ENCODE assay signal across 20 cellular contexts in genomic region chr22:33518405-33518804, GRCh38.
"Had no signal": no experiment of that assay in that cellular context is flagged by ENCODE, and none has a peak within 500 bp of the region (broad histone marks: within the 10 kb centered on the region; RNA-seq: fewer than 3 reads in every experiment).

No MANE protein-coding gene starts in this region.

- H3K27ac ChIP-seq: SJSA1, SK-N-MC had no signal

- FAIRE-seq: HepG2, RCC 7860 had no signal

- H3K9me3 ChIP-seq: MG63 had no signal

- H3K4me3 ChIP-seq: MG63, SJSA1, SK-N-MC had no signal

- H3K27me3 ChIP-seq: MG63, SJSA1 had no signal

- H3K36me3 ChIP-seq: MG63, SJSA1 had no signal

- DNase-seq: Karpas-422, KG1, NCI-H1092, NCI-H1105 treated with DMSO at 0.1 percent for 48 hours, NCI-H1417 treated with DMSO at 0.1 percent for 48 hours, NCI-H1694 treated with DMSO at 0.1 percent for 48 hours, NCI-H1930, NCI-H2081, NCI-H2107, NCI-H524 treated with DMSO at 0.1 percent for 48 hours, NCI-H69, NCI-H774, Right ventricle myocardium superior, RPMI8226, SIG-M5 had no signal
